Comparison of ENCODE assay signal across 8 cellular contexts in the genomic region with DNA sequence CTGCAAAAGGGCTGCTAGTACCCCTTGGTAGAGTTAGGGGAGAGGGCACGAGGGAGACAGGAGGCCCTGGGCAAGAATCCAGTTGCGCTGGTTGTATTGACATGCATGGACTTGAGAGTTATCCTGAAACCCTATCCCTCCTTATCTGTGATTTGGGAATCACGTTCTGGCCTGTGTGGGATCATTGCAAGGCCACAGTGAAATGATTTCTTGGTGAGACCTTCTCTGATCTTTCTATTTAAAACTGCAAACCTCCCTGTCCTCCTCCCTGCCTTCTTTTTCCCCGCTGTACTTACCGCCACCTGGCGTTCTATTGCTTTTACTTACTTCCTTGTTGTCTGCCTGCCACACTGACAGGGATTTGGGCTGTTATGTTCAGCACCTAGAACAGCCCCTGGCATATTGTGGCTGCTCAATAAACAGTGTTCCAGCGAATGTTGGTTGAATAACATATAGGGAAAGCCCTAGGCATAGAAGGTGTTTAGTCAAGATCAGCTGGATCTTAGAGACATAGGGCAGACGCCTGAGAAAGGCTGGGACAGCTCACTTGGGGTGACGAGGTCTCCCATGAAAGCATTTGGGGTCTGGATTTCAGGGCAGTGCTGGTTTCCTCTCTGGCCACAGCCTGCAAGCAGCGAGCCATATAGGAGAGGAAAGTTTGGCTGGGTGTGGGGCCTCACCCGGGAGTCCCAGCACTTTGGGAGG. TPM values are rescaled to one million over a fixed set of nuclear protein-coding genes. Genes with fewer than 3 reads are reported as not detected.
DNase-seq lines count a peak whose midpoint lies in the region; ATAC-seq and TF ChIP-seq lines count a peak whose summit lies in the region.

No MANE protein-coding gene starts in this region.

- no peaks in the 10 kb centered on the region for H3K9me3 Mint-ChIP-seq in progenitor cell of endocrine pancreas (ENCODE audit: low read depth)
- no peaks in the 10 kb centered on the region for H3K9me3 Mint-ChIP-seq in CD4-positive, alpha-beta T cell

- ATAC-seq in CD4-positive, alpha-beta T cell (ENCODE audit: poor library complexity) = no peak

- H3K36me3 Mint-ChIP-seq in progenitor cell of endocrine pancreas (ENCODE audit: insufficient read depth) = no peaks in the 10 kb centered on the region
- no peaks in the 10 kb centered on the region for H3K36me3 Mint-ChIP-seq in CD4-positive, alpha-beta T cell (ENCODE audit: low read depth)

- H3K27ac ChIP-seq in RWPE1 = no peak overlapping the region
- no peak overlapping the region for H3K27ac ChIP-seq in esophagus squamous epithelium
- no peak overlapping the region for H3K27ac ChIP-seq in CD4-positive, alpha-beta T cell (ENCODE audit: low read depth, low read length)

- POLR2A ChIA-PET in RWPE1 (lab: Yijun Ruan, JAX; ENCODE audit: low non-redundant PET) = no interaction called here
- POLR2A ChIA-PET in CD4-positive, alpha-beta T cell (lab: Charles Lee) = no interaction called here

- no peak for TF ChIP-seq POLR2A in esophagus squamous epithelium (IDR thresholded peaks at IDR 0.05)

- H3K4me1 Mint-ChIP-seq in progenitor cell of endocrine pancreas (ENCODE audit: low read depth) = peaks cover 2% of the 10 kb centered on the region
- no peaks in the 10 kb centered on the region for H3K4me1 Mint-ChIP-seq in CD4-positive, alpha-beta T cell (ENCODE audit: low read depth)

- 43 to 44% methylated on average over 8 to 10 of the region's 11 CpGs for WGBS in esophagus squamous epithelium, 2 donors

- H3K36me3 ChIP-seq in esophagus squamous epithelium = no peaks in the 10 kb centered on the region

- peaks cover 0 to 26% (median 0%) of the 10 kb centered on the region in 3 donors for H3K4me1 ChIP-seq in esophagus squamous epithelium

- TF ChIP-seq CTCF in RWPE1 (conservative IDR thresholded peaks at IDR 0.05; ENCODE audit: low read depth) (peak; percentile 52), esophagus squamous epithelium (IDR thresholded peaks at IDR 0.05) (peak in 5 of 6 experiments; percentile 30 to 66 (median 45)), progenitor cell of endocrine pancreas (IDR thresholded peaks at IDR 0.05; ENCODE audit: unreplicated experiment) (peak; percentile 64)
- no peak for TF ChIP-seq CTCF in CD4-positive, alpha-beta T cell (IDR thresholded peaks at IDR 0.05)

- H3K4me3 ChIP-seq in esophagus squamous epithelium = no peak overlapping the region

- intact Hi-C loops in esophagus squamous epithelium (cut with DNase I) = no loop called here
- intact Hi-C loops in CD4-positive, alpha-beta T cell (cut with DNase I, micrococcal nuclease) = no loop called here

- peaks cover 31% of the 10 kb centered on the region for H3K27me3 Mint-ChIP-seq in progenitor cell of endocrine pancreas
- H3K27me3 Mint-ChIP-seq in CD4-positive, alpha-beta T cell = peaks cover 46% of the 10 kb centered on the region

- peak; percentile 54 for DNase-seq in DMS79 treated with DMSO at 0.1 percent for 48 hours (lab: John Stamatoyannopoulos, UW)
- no peak for DNase-seq in DMS79 (lab: John Stamatoyannopoulos, UW)
- peak; percentile 63 for DNase-seq in HuH-7.5 (ENCODE audit: low spot score)
- peak; percentile 67 for DNase-seq in RWPE1 (ENCODE audit: low spot score)
- no peak for DNase-seq in esophagus squamous epithelium (lab: John Stamatoyannopoulos, UW)
- DNase-seq in progenitor cell of endocrine pancreas (ENCODE audit: low spot score, unreplicated experiment) = no peak
- DNase-seq in epidermal melanocyte (ENCODE audit: insufficient read length, low spot score) = no peak
- DNase-seq in CD4-positive, alpha-beta T cell = no peak

- H3K9me3 ChIP-seq in esophagus squamous epithelium = no peaks in the 10 kb centered on the region
- no peaks in the 10 kb centered on the region for H3K9me3 ChIP-seq in CD4-positive, alpha-beta T cell (ENCODE audit: control insufficient read depth, low read length)

- CTCF ChIA-PET in RWPE1 (lab: Yijun Ruan, JAX) = interaction anchor here (0.6 to 2.3 kb wide), 7 partner anchors 16 to 164 kb away, joined by 3 to 7 read pairs (median 3); no protein-coding TSS in a partner anchor
- CTCF ChIA-PET in CD4-positive, alpha-beta T cell (lab: Charles Lee) = no interaction called here

- no peak overlapping the region for H3K27ac Mint-ChIP-seq in progenitor cell of endocrine pancreas
- H3K27ac Mint-ChIP-seq in CD4-positive, alpha-beta T cell = no peak overlapping the region

- H3K4me3 Mint-ChIP-seq in progenitor cell of endocrine pancreas (ENCODE audit: low read depth) = no peak overlapping the region
- no peak overlapping the region for H3K4me3 Mint-ChIP-seq in CD4-positive, alpha-beta T cell

- H3K27me3 ChIP-seq in esophagus squamous epithelium = peaks cover 0 to 53% (median 0%) of the 10 kb centered on the region in 4 donors
- peaks cover 7% of the 10 kb centered on the region for H3K27me3 ChIP-seq in CD4-positive, alpha-beta T cell (ENCODE audit: control insufficient read depth, insufficient read depth, low read length)

RNA-seq across cellular contexts. Expression of gene ALPL, which starts 25.6 kb away (rescaled TPM):
- total RNA-seq in esophagus squamous epithelium (1 to 10 TPM; 3.2 to 6.4 (median 4.7) TPM), progenitor cell of endocrine pancreas (18.8 and 19.8 TPM in 2 replicates)
- total RNA-seq in CD4-positive, alpha-beta T cell = not detected

Comparison
In these comparisons a context has a peak if more than half of its experiments do, and no peak if none do; other contexts are left out.
1. DNase-seq: peak in DMS79 treated with DMSO at 0.1 percent for 48 hours (single experiment), HuH-7.5 (single experiment) and RWPE1 (single experiment); none in DMS79 (single experiment), esophagus squamous epithelium (single experiment), progenitor cell of endocrine pancreas (single experiment), epidermal melanocyte (single experiment) and CD4-positive, alpha-beta T cell (0 of 10).
2. RNA of gene ALPL, which starts 25.6 kb away (total RNA-seq): 18.8 to 19.8 TPM in progenitor cell of endocrine pancreas and 3.2 to 6.4 TPM in esophagus squamous epithelium; not detected in CD4-positive, alpha-beta T cell; every median in the first group is over 4 times any median in the second.